16 cellular contexts compared by ENCODE assay signal in the genomic region with DNA sequence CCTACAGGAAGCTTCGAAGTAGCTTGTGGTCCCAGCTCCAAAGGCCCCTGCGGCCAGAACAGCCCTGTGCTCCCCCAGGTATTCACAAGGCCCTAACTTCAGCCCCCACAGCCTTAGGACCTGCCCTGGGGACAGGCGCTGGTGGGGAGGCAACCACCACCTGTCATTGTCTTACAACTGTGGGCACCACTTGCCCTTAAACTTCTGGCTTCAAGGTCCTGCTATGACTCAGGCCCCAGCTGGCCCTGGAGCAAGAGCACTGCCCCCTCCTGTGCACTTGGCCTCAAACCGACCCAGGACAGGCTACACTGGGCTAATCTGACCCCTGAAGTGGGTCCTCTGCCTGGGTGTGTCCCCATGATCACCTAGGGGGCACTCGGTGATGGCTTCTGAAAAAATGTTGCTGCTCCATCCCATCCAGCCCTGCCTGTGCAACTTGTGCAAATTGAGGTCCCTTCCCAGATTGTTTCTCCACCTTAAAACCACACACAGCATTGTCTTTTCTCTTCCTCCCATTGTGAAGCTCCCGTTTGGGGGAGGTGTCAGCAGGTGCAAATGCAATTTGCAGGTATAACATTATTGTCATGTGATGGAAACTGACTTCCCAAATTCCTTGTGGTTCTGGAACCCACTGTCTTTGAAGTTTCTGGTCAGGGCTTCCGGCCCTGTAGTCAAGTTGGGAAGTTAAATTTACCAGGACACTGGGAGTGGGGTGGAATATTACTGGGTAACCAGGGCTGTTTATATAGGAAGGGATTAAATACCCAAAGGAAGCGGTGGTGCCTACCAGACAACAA. TPM values are rescaled to one million over a fixed set of nuclear protein-coding genes. Genes with fewer than 3 reads are reported as not detected.
DNase-seq lines count a peak whose midpoint lies in the region; ATAC-seq and TF ChIP-seq lines count a peak whose summit lies in the region.
"Had no signal": no experiment of that assay in that cellular context is flagged by ENCODE, and none has a peak within 500 bp of the region (broad histone marks: within the 10 kb centered on the region; RNA-seq: fewer than 3 reads in every experiment).

No MANE protein-coding gene starts in this region.

- no peaks in the 10 kb centered on the region for H3K9me3 Mint-ChIP-seq in T-helper 2 cell treated with Interferon-gamma antibody and Interleukin-4, amounts not matched to agents 5 μg/mL and 100 μg/mL, for 36 hours
- H3K9me3 Mint-ChIP-seq in central memory CD8-positive, alpha-beta T cell, result no peaks in the 10 kb centered on the region

- H2BK120ac ChIP-seq in IMR-90 (ENCODE audit: low read depth, low read length), result no peak overlapping the region

- no peak overlapping the region for H3K4me2 ChIP-seq in IMR-90 (ENCODE audit: low read depth, low read length)
- H3K4me2 ChIP-seq in osteoblast (ENCODE audit: insufficient read depth, low read length), result no peak overlapping the region

- H3K27me3 Mint-ChIP-seq in T-helper 2 cell treated with Interferon-gamma antibody and Interleukin-4, amounts not matched to agents 5 μg/mL and 100 μg/mL, for 36 hours (ENCODE audit: low read depth), result no peaks in the 10 kb centered on the region
- H3K27me3 Mint-ChIP-seq in central memory CD8-positive, alpha-beta T cell, result no peaks in the 10 kb centered on the region

- H4K8ac ChIP-seq in IMR-90 (ENCODE audit: low read depth in 2 of 2, low read length in 2 of 2), result no peak overlapping the region

- peak overlapping the region; percentile 32 for H3K4me3 Mint-ChIP-seq in T-helper 2 cell treated with Interferon-gamma antibody and Interleukin-4, amounts not matched to agents 5 μg/mL and 100 μg/mL, for 36 hours
- peak overlapping the region; percentile 61 for H3K4me3 Mint-ChIP-seq in central memory CD8-positive, alpha-beta T cell

- TF ChIP-seq POLR2A in IMR-90 (IDR thresholded peaks at IDR 0.05; ENCODE audit: low read depth, low read length), result no peak

- no peak overlapping the region for H4K5ac ChIP-seq in IMR-90 (ENCODE audit: low read depth, low read length)

- H3K9me1 ChIP-seq in IMR-90 (ENCODE audit: insufficient read depth, low read length), result no peaks in the 10 kb centered on the region

- no peak overlapping the region for H4K91ac ChIP-seq in IMR-90 (ENCODE audit: insufficient read depth, low read depth, low read length)

- no peak overlapping the region for H2BK15ac ChIP-seq in IMR-90 (ENCODE audit: low read depth, low read length)

- H3K4me3 ChIP-seq in IMR-90 (ENCODE audit: insufficient read depth, low read depth, low read length) (no peak overlapping the region), osteoblast (ENCODE audit: insufficient read depth, low read length) (no peak overlapping the region)

- H3K4me1 Mint-ChIP-seq in T-helper 2 cell treated with Interferon-gamma antibody and Interleukin-4, amounts not matched to agents 5 μg/mL and 100 μg/mL, for 36 hours (ENCODE audit: low read depth), result peaks cover 34% of the 10 kb centered on the region
- H3K4me1 Mint-ChIP-seq in central memory CD8-positive, alpha-beta T cell, result peaks cover 27% of the 10 kb centered on the region

- H3K18ac ChIP-seq in IMR-90 (ENCODE audit: low read depth, low read length), result no peak overlapping the region

- no peak overlapping the region for H2AFZ ChIP-seq in IMR-90 (replicated peaks; ENCODE audit: low read length, poor library complexity)
- no peak overlapping the region for H2AFZ ChIP-seq in osteoblast (ENCODE audit: low read length)

- H3K9me3 ChIP-seq in IMR-90 (ENCODE audit: control insufficient read depth, insufficient read depth, low read length) (peaks cover 16% of the 10 kb centered on the region; the same call in 1 of the 2 replicates), osteoblast (ENCODE audit: low read depth, low read length) (no peaks in the 10 kb centered on the region)
- H3K9me3 ChIP-seq: Peyer's patch had no signal

- no peak overlapping the region for H3K9ac ChIP-seq in IMR-90 (ENCODE audit: low read depth, low read length)

- WGBS in IMR-90 (ENCODE audit: extremely low coverage in 2 of 2, insufficient read length in 1 of 2), 2 experiments, result 56% methylated on average over 2 of the region's 8 CpGs; no CpG with 5 or more reads in 1 of the 2 experiments

- no peak overlapping the region for H3K14ac ChIP-seq in IMR-90 (replicated peaks; ENCODE audit: low read depth, low read length)

- POLR2A ChIA-PET in IMR-90 (lab: Charles Lee; ENCODE audit: unreplicated experiment), result no interaction called here

- no peak overlapping the region for H3K27ac ChIP-seq in IMR-90 (ENCODE audit: insufficient read depth, low read length)
- H3K27ac ChIP-seq in osteoblast (ENCODE audit: low read depth, low read length), result no peak overlapping the region

- H4K20me1 ChIP-seq in IMR-90 (ENCODE audit: insufficient read depth, low read length) (no peaks in the 10 kb centered on the region), osteoblast (ENCODE audit: insufficient read depth, low read length) (peaks cover 4% of the 10 kb centered on the region)

- H2BK20ac ChIP-seq in IMR-90 (ENCODE audit: low read depth, low read length), result no peak overlapping the region

- CTCF ChIA-PET in IMR-90 (lab: Yijun Ruan, JAX), result no interaction called here

- H3K36me3 ChIP-seq in IMR-90 (ENCODE audit: control insufficient read depth, insufficient read depth, low read length) (no peaks in the 10 kb centered on the region), osteoblast (ENCODE audit: insufficient read depth, low read length) (no peaks in the 10 kb centered on the region)
- H3K36me3 ChIP-seq: Peyer's patch had no signal

- H2AK9ac ChIP-seq in IMR-90 (replicated peaks; ENCODE audit: low read depth, low read length, poor library complexity), result no peak overlapping the region

- H2BK5ac ChIP-seq in IMR-90 (ENCODE audit: low read depth, low read length, poor library complexity, severe bottlenecking), result no peak overlapping the region

- no peak overlapping the region for H3K23ac ChIP-seq in IMR-90 (ENCODE audit: low read depth, low read length)

- intact Hi-C loops in IMR-90 (cut with micrococcal nuclease), result no loop called here

- peak overlapping the region; percentile 63 for H3K27ac Mint-ChIP-seq in T-helper 2 cell treated with Interferon-gamma antibody and Interleukin-4, amounts not matched to agents 5 μg/mL and 100 μg/mL, for 36 hours
- no peak overlapping the region for H3K27ac Mint-ChIP-seq in central memory CD8-positive, alpha-beta T cell (ENCODE audit: low read depth)

- no peaks in the 10 kb centered on the region for H3K79me2 ChIP-seq in osteoblast (ENCODE audit: insufficient read depth, low read length)

- no peak for DNase-seq in T-helper 2 cell treated with Interferon-gamma antibody and Interleukin-4, amounts not matched to agents 5 μg/mL and 100 μg/mL, for 36 hours (ENCODE audit: low spot score)
- no peak for DNase-seq in T-helper 2 cell
- DNase-seq in IMR-90, result no peak
- DNase-seq in central memory CD8-positive, alpha-beta T cell (ENCODE audit: low spot score in 2 of 2), result no peak
- DNase-seq in osteoblast (ENCODE audit: insufficient read length, low spot score, missing footprints), result peak; percentile 93
- no peak for DNase-seq in D341Med (ENCODE audit: low spot score)
- DNase-seq in NAMALWA (ENCODE audit: low spot score), result no peak
- DNase-seq: activated CD4-positive, alpha-beta T cell treated with anti-CD3 and anti-CD28 coated beads for 48 hours; anterior cingulate cortex; NCI-H2029 treated with DMSO at 0.1 percent for 48 hours; stimulated activated CD4-positive, alpha-beta T cell treated with anti-CD3 and anti-CD28 coated beads, Interleukin-4, amount 100 ng/mL, for 24 hours; substantia nigra had no signal

- dilution Hi-C loops in IMR-90 (cut with HindIII; ENCODE audit: low sequenced_read_pairs, unreplicated experiment), result no loop called here

- TF ChIP-seq CTCF in IMR-90 (conservative IDR thresholded peaks at IDR 0.05; ENCODE audit: low read depth, low read length) (no peak), osteoblast (IDR thresholded peaks at IDR 0.05; ENCODE audit: extremely low read depth, low read depth, low read length) (no peak)

- peaks cover 28% of the 10 kb centered on the region for H3K27me3 ChIP-seq in IMR-90 (ENCODE audit: control insufficient read depth, insufficient read depth, low read length)
- peaks cover 18% of the 10 kb centered on the region for H3K27me3 ChIP-seq in osteoblast (ENCODE audit: insufficient read depth, low read length)

- H2AK5ac ChIP-seq in IMR-90 (ENCODE audit: low read depth, low read length), result no peak overlapping the region

- peaks cover 3% of the 10 kb centered on the region; the same call in 1 of the 2 replicates for H3K4me1 ChIP-seq in IMR-90 (ENCODE audit: control insufficient read depth, insufficient read depth, low read length)
- H3K4me1 ChIP-seq in osteoblast (ENCODE audit: insufficient read depth, low read length), result no peaks in the 10 kb centered on the region

- in situ Hi-C loops in IMR-90 (cut with MboI; ENCODE audit: low sequenced_read_pairs), result no loop called here

- H3K36me3 Mint-ChIP-seq in T-helper 2 cell treated with Interferon-gamma antibody and Interleukin-4, amounts not matched to agents 5 μg/mL and 100 μg/mL, for 36 hours (ENCODE audit: low read depth), result peaks cover 23% of the 10 kb centered on the region
- peaks cover 10% of the 10 kb centered on the region for H3K36me3 Mint-ChIP-seq in central memory CD8-positive, alpha-beta T cell (ENCODE audit: insufficient read depth)

- TF ChIP-seq RAD21 in IMR-90 (IDR thresholded peaks at IDR 0.05; ENCODE audit: low read length), result no peak

- no peak overlapping the region for H3K4ac ChIP-seq in IMR-90 (ENCODE audit: low read depth, low read length)

- ATAC-seq in IMR-90 (ENCODE audit: low read depth), result no peak
- no peak for ATAC-seq in central memory CD8-positive, alpha-beta T cell (replicated peaks; ENCODE audit: extremely low read depth, poor library complexity, severe bottlenecking)
- no peak for ATAC-seq in GM18502 (IDR thresholded peaks at IDR 0.05; ENCODE audit: poor library complexity, unreplicated experiment)

- no TSS peak for BruUV-seq in IMR-90 (replicated peaks; lab: Mats Ljungman, UMichigan)

- H3K79me1 ChIP-seq in IMR-90 (ENCODE audit: low read depth in 1 of 2, low read length in 2 of 2), result no peaks in the 10 kb centered on the region

- H3K56ac ChIP-seq in IMR-90 (ENCODE audit: extremely low read depth, insufficient read depth, low read length), result no peak overlapping the region

RNA-seq across cellular contexts. Expression of gene PROB1, which starts 1.1 kb away (rescaled TPM):
- total RNA-seq in IMR-90 (2012; rRNA removed), result under 0.01 TPM in 2 replicates
- polyA plus RNA-seq in IMR-90 (2012; rRNA removed), result 0.36 and 0.38 TPM in 2 replicates
- polyA plus RNA-seq in IMR-90 (2012; cell fraction: cytosol; rRNA removed), result 0.29 and 0.45 TPM in 2 replicates
- 1.4 and 1.9 TPM in 2 replicates for polyA plus RNA-seq in IMR-90 (2012; cell fraction: nucleus; rRNA removed; ENCODE audit: low replicate concordance)
- total RNA-seq in osteoblast, result 1.1 and 1.2 TPM in 2 replicates

RNA-seq across cellular contexts. Expression of gene MZB1, which starts 6.3 kb away (rescaled TPM):
- total RNA-seq in IMR-90 (2012; rRNA removed), result not detected in 2 replicates
- not detected in 2 replicates for polyA plus RNA-seq in IMR-90 (2012; rRNA removed)
- not detected in 2 replicates for polyA plus RNA-seq in IMR-90 (2012; cell fraction: cytosol; rRNA removed)
- 0.14 TPM in 1 of 2 replicates, not detected in the other for polyA plus RNA-seq in IMR-90 (2012; cell fraction: nucleus; rRNA removed; ENCODE audit: low replicate concordance)
- 0.29 TPM in 1 of 2 replicates, not detected in the other for total RNA-seq in osteoblast
- total RNA-seq: A673, osteocyte had no signal

RNA-seq across cellular contexts. Expression of gene SPATA24, which starts 7.8 kb away (rescaled TPM):
- total RNA-seq in IMR-90 (2012; rRNA removed) (4.3 and 4.4 TPM in 2 replicates), osteoblast (2.9 and 3.6 TPM in 2 replicates)
- polyA plus RNA-seq in IMR-90 (2012; rRNA removed), result 3.8 and 4.1 TPM in 2 replicates
- 1.2 and 2.1 TPM in 2 replicates for polyA plus RNA-seq in IMR-90 (2012; cell fraction: cytosol; rRNA removed)
- 1.9 and 5.1 TPM in 2 replicates for polyA plus RNA-seq in IMR-90 (2012; cell fraction: nucleus; rRNA removed; ENCODE audit: low replicate concordance)

RNA-seq across cellular contexts. Expression of gene SLC23A1, which starts 12.9 kb away (rescaled TPM):
- not detected in 2 replicates for total RNA-seq in IMR-90 (2012; rRNA removed)
- not detected in 2 replicates for polyA plus RNA-seq in IMR-90 (2012; rRNA removed)
- polyA plus RNA-seq in IMR-90 (2012; cell fraction: cytosol; rRNA removed), result 0.08 TPM in 1 of 2 replicates, not detected in the other
- polyA plus RNA-seq in IMR-90 (2012; cell fraction: nucleus; rRNA removed; ENCODE audit: low replicate concordance), result 0.03 and 0.04 TPM in 2 replicates
- total RNA-seq in osteoblast, result not detected in 2 replicates
- total RNA-seq: A673, osteocyte had no signal

RNA-seq across cellular contexts. Expression of gene DNAJC18, which starts 43.3 kb away (rescaled TPM):
- total RNA-seq in IMR-90 (2012; rRNA removed), result 9.2 and 11.1 TPM in 2 replicates
- 6.3 and 8.5 TPM in 2 replicates for polyA plus RNA-seq in IMR-90 (2012; rRNA removed)
- 2.2 and 2.4 TPM in 2 replicates for polyA plus RNA-seq in IMR-90 (2012; cell fraction: cytosol; rRNA removed)
- polyA plus RNA-seq in IMR-90 (2012; cell fraction: nucleus; rRNA removed; ENCODE audit: low replicate concordance), result 0.99 and 6.1 TPM in 2 replicates
- total RNA-seq in osteoblast, result 12.4 and 16.3 TPM in 2 replicates
